8 cellular contexts compared by ENCODE assay signal in the genomic region with DNA sequence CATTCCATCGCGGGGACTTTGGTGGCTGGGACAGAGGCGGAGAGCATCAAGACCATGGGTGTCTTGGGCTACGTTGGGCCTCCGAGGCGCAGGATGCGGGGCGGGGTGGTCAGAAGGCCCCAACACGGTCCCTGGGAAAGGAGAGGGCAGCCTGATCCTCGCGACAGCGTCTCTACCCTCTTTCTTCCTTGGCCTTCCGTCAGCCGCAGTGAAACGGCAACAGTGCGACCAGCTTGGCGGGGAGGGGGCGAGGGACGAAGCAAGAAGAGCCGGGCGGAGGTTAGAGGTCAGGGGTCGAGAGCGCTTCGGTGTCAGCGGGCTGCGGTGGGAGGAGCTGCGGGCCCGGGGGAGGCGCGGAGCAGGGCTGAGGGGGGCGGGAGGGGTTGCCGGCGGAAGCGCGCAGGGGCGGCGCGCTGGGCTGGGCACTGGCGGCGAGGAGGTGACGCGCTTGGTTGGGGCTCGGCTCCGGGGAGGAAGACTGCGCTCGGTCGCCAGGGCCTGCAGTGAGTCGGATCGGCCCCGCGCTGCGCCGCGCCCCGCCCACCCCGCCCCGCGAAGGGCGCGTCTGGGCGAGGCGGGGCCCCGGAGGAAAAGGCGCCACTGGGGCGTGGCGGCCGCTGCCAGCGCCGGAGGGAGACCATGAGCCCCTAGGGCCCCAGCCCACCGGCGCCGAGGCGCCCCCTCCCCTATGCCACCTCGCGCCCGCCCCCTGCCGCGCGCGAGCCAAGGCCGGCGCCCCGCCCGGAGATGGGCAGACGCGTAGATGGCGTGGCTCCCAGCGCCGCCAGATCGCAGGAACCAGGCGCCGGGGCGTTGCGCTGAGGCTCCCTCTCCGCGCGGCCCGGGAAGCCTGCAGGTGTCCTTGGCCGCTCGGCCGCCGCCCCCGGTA. TPM values are rescaled to one million over a fixed set of nuclear protein-coding genes. Genes with fewer than 3 reads are reported as not detected.
DNase-seq lines count a peak whose midpoint lies in the region; ATAC-seq and TF ChIP-seq lines count a peak whose summit lies in the region.

Gene KCNC4, plus strand, starts transcription at position 600 of the 889 bp plus-strand sequence. CDS start 1,186 bp downstream, outside the sequence.

- H3K27ac ChIP-seq in liver (ENCODE audit: low read depth in 1 of 2, low read length in 2 of 2): peak within 1 kb of the TSS; percentile 45 to 76

- WGBS in liver: 5% methylated on average over 103 of the region's 103 CpGs

- H3K9me3 ChIP-seq in liver (ENCODE audit: control insufficient read depth in 4 of 4, low read length in 3 of 4): no peaks in the 10 kb centered on the region

- DNase-seq in AG20443 (ENCODE audit: low spot score) (peak; percentile 98), NCI-H69 (lab: John Stamatoyannopoulos, UW) (peak; percentile 90), dermis microvascular lymphatic vessel endothelial cell (ENCODE audit: low read depth in 2 of 2) (peak; percentile 37 to 83)
- peak; percentile 88 to 90 for DNase-seq in activated CD4-positive, alpha-beta T cell treated with anti-CD3 and anti-CD28 coated beads, Interleukin-2, amount 50 U/mL, for 4 hours
- DNase-seq in stimulated activated CD4-positive, alpha-beta T cell treated with anti-CD3 and anti-CD28 coated beads, Interleukin-4, amount 100 ng/mL, for 1 hour: peak; percentile 88

- no peaks in the 10 kb centered on the region for H3K36me3 ChIP-seq in liver (ENCODE audit: control insufficient read depth in 4 of 4, insufficient read depth in 3 of 4, low read depth in 1 of 4, low read length in 3 of 4)

- no peak for TF ChIP-seq CTCF in liver (IDR thresholded peaks at IDR 0.05; ENCODE audit: low read depth, low read length, missing input control)

- H3K27me3 ChIP-seq in liver (ENCODE audit: control insufficient read depth in 4 of 4, insufficient read depth in 4 of 4, low read length in 3 of 4): peaks cover 0 to 2% (median 0%) of the 10 kb centered on the region in 4 donors

- TF ChIP-seq RAD21 in liver (IDR thresholded peaks at IDR 0.05): no peak

- peak within 1 kb of the TSS; percentile 18 to 67 (median 49) for H3K4me3 ChIP-seq in liver (ENCODE audit: low read depth in 1 of 3, low read length in 3 of 3)

- peaks cover 0 to 18% (median 8%) of the 10 kb centered on the region in 4 donors for H3K4me1 ChIP-seq in liver (ENCODE audit: control insufficient read depth in 4 of 4, insufficient read depth in 4 of 4, low read length in 3 of 4)

- H3K9ac ChIP-seq in liver (ENCODE audit: low read depth in 1 of 2, low read length in 2 of 2): peak within 1 kb of the TSS in 1 of 2 donors; percentile 29

- ATAC-seq in GM19035 (IDR thresholded peaks at IDR 0.05; ENCODE audit: unreplicated experiment) (peak; percentile 84), HG03342 (IDR thresholded peaks at IDR 0.05; ENCODE audit: unreplicated experiment) (peak; percentile 78)

TF ChIP-seq in liver, 16 proteins besides CTCF, POLR2A, EP300 and RAD21:
- TF ChIP-seq NR2F2 (IDR thresholded peaks at IDR 0.05) (peak; percentile 68), ATF3 (IDR thresholded peaks at IDR 0.05) (no peak)

RNA-seq across cellular contexts. Expression of gene KCNC4, which starts in this region (rescaled TPM):
- 0.77 and 1.0 TPM in 2 replicates for total RNA-seq in dermis microvascular lymphatic vessel endothelial cell
- total RNA-seq in liver: 1 to 10 TPM; 1.0 to 2.5 TPM
- 1 to 10 TPM in 1 of 2 donors, under 1 TPM in 1; 0.46 to 1.9 TPM for polyA plus RNA-seq in liver

Comparison
In these comparisons a context has a peak if more than half of its experiments do, and no peak if none do; other contexts are left out.
1. Peak in every context shown above with its lines: DNase-seq, ATAC-seq, H3K4me3 ChIP-seq and H3K27ac ChIP-seq.